Comparison of ENCODE assay signal across 8 cellular contexts in genomic region chr1:212034516-212035122, GRCh38. TPM values are rescaled to one million over a fixed set of nuclear protein-coding genes. Genes with fewer than 3 reads are reported as not detected.
DNase-seq lines count a peak whose midpoint lies in the region; ATAC-seq and TF ChIP-seq lines count a peak whose summit lies in the region.

No MANE protein-coding gene starts in this region.

- H3K4me2 ChIP-seq in mesendoderm (ENCODE audit: low read length) = peak overlapping the region; percentile 95

- TF ChIP-seq CTCF in cardiac fibroblast (IDR thresholded peaks at IDR 0.05; ENCODE audit: low read depth, low read length) (no peak), vagina (IDR thresholded peaks at IDR 0.05) (no peak), GM10248 (IDR thresholded peaks at IDR 0.05; ENCODE audit: control extremely low read depth, extremely low read depth, low read depth, missing control alignments) (no peak)

- no peak for DNase-seq in activated naive CD4-positive, alpha-beta T cell treated with anti-CD3 and anti-CD28 coated beads, Interleukin-2, amount 10 ng/mL, durations not matched to agents 7 days and 5 days
- no peak for DNase-seq in activated naive CD4-positive, alpha-beta T cell (lab: John Stamatoyannopoulos, UW)
- DNase-seq in cardiac fibroblast (ENCODE audit: low read depth in 2 of 2) = no peak
- no peak for DNase-seq in mesendoderm
- DNase-seq in vagina (ENCODE audit: extremely low spot score in 2 of 2) = peak in 1 of 2 donors; percentile 90
- DNase-seq in GM10248 (ENCODE audit: extremely low spot score) = no peak
- no peak for DNase-seq in NCI-H446 (lab: John Stamatoyannopoulos, UW)

- no peaks in the 10 kb centered on the region for H3K9me3 Mint-ChIP-seq in activated naive CD4-positive, alpha-beta T cell treated with anti-CD3 and anti-CD28 coated beads, Interleukin-2, amount 10 ng/mL, durations not matched to agents 7 days and 5 days

- H3K56ac ChIP-seq in mesendoderm (ENCODE audit: low read length) = peak overlapping the region; percentile 86

- ATAC-seq in HG03575 (IDR thresholded peaks at IDR 0.05; ENCODE audit: extremely low read depth, insufficient number of reproducible peaks, low FRiP score, unreplicated experiment) = peak; percentile 0

- no peak overlapping the region for H3K23ac ChIP-seq in mesendoderm (ENCODE audit: low read length)

- H3K79me2 ChIP-seq in mesendoderm (ENCODE audit: control insufficient read depth, insufficient read depth, low read length) = peaks cover 48% of the 10 kb centered on the region

- H2BK5ac ChIP-seq in mesendoderm (ENCODE audit: low read length) = no peak overlapping the region

- H3K36me3 Mint-ChIP-seq in activated naive CD4-positive, alpha-beta T cell treated with anti-CD3 and anti-CD28 coated beads, Interleukin-2, amount 10 ng/mL, durations not matched to agents 7 days and 5 days = peaks cover 29% of the 10 kb centered on the region

- no peak overlapping the region for H2BK120ac ChIP-seq in mesendoderm (ENCODE audit: low read depth, low read length)

- CTCF ChIA-PET in activated naive CD4-positive, alpha-beta T cell treated with anti-CD3 and anti-CD28 coated beads, Interleukin-2, amount 10 ng/mL, durations not matched to agents 7 days and 5 days (lab: Charles Lee) = interaction anchor here (0.6 to 4.7 kb wide), 22 partner anchors 8 to 421 kb away, joined by 3 to 46 read pairs (median 6); partner anchors contain the start of gene NEK2
- CTCF ChIA-PET in GM10248 (lab: Yijun Ruan, JAX) = interaction anchor here (0.8 to 6.5 kb wide), 75 partner anchors 12 to 979 kb away, joined by 3 to 133 read pairs (median 6); partner anchors contain the start of gene NEK2

- peak overlapping the region; percentile 27 for H3K27ac ChIP-seq in mesendoderm (ENCODE audit: low read depth, low read length)
- H3K27ac ChIP-seq in vagina = peak overlapping the region; percentile 91

- H4K8ac ChIP-seq in mesendoderm (ENCODE audit: low read depth, low read length) = no peak overlapping the region

- no peaks in the 10 kb centered on the region for H3K27me3 Mint-ChIP-seq in activated naive CD4-positive, alpha-beta T cell treated with anti-CD3 and anti-CD28 coated beads, Interleukin-2, amount 10 ng/mL, durations not matched to agents 7 days and 5 days

- H3K4me3 Mint-ChIP-seq in activated naive CD4-positive, alpha-beta T cell treated with anti-CD3 and anti-CD28 coated beads, Interleukin-2, amount 10 ng/mL, durations not matched to agents 7 days and 5 days = peak overlapping the region; percentile 93

- WGBS in mesendoderm (ENCODE audit: extremely low coverage, insufficient coverage, low lambda C conversion rate) = no CpG with 5 or more reads among the region's 13 CpGs

- peaks cover 2% of the 10 kb centered on the region for H3K36me3 ChIP-seq in mesendoderm (ENCODE audit: control insufficient read depth, insufficient read depth, low read length)
- H3K36me3 ChIP-seq in vagina = no peaks in the 10 kb centered on the region

- H3K4me1 Mint-ChIP-seq in activated naive CD4-positive, alpha-beta T cell treated with anti-CD3 and anti-CD28 coated beads, Interleukin-2, amount 10 ng/mL, durations not matched to agents 7 days and 5 days = peaks cover 68% of the 10 kb centered on the region

- peak overlapping the region; percentile 3 for H2BK15ac ChIP-seq in mesendoderm (replicated peaks; ENCODE audit: low read depth)

- H3K4me3 ChIP-seq in cardiac fibroblast (replicated peaks in 1 of 2; ENCODE audit: low read depth in 2 of 2, low read length in 2 of 2) (peak overlapping the region; percentile 76 to 87), mesendoderm (ENCODE audit: low read length) (peak overlapping the region; percentile 77), vagina (peak overlapping the region; percentile 57 to 59)

- H4K5ac ChIP-seq in mesendoderm (ENCODE audit: low read length) = peak overlapping the region; percentile 21

- TF ChIP-seq POLR2A in vagina (IDR thresholded peaks at IDR 0.05) = no peak

- peak overlapping the region; percentile 88 for H3K9ac ChIP-seq in mesendoderm (ENCODE audit: low read length)

- H3K4ac ChIP-seq in mesendoderm (ENCODE audit: low read depth, low read length) = no peak overlapping the region

- intact Hi-C loops in vagina (cut with DNase I) = no loop called here

- POLR2A ChIA-PET in GM10248 (lab: Yijun Ruan, JAX) = interaction anchor here (1.0 to 1.8 kb wide), 3 partner anchors 219 to 574 kb away, joined by 5 to 7 read pairs (median 6); partner anchors contain the start of gene ATF3

- H3K9me3 ChIP-seq in vagina = no peaks in the 10 kb centered on the region

- peak overlapping the region; percentile 96 for H3K27ac Mint-ChIP-seq in activated naive CD4-positive, alpha-beta T cell treated with anti-CD3 and anti-CD28 coated beads, Interleukin-2, amount 10 ng/mL, durations not matched to agents 7 days and 5 days

- H3K4me1 ChIP-seq in mesendoderm (ENCODE audit: control insufficient read depth, low read depth, low read length) (peaks cover 5% of the 10 kb centered on the region), vagina (peaks cover 41% of the 10 kb centered on the region)

- no peak overlapping the region for H3K18ac ChIP-seq in mesendoderm (ENCODE audit: low read length)

- H3K27me3 ChIP-seq in mesendoderm (ENCODE audit: insufficient read depth, low read length, poor library complexity) = no peaks in the 10 kb centered on the region
- H3K27me3 ChIP-seq in vagina = no peaks in the 10 kb centered on the region

- no peak overlapping the region for H2AK5ac ChIP-seq in mesendoderm (ENCODE audit: low read length)

- peaks cover 8% of the 10 kb centered on the region for H3K79me1 ChIP-seq in mesendoderm (ENCODE audit: low read length)

RNA-seq across cellular contexts. Expression of gene INTS7, which starts 0.7 kb away (rescaled TPM):
- polyA plus RNA-seq in mesendoderm (2013, experiment 1 of 2) = 17.9 TPM
- 17.7 TPM for polyA plus RNA-seq in mesendoderm (2013, experiment 2 of 2)
- total RNA-seq in vagina = 10.8 TPM

RNA-seq across cellular contexts. Expression of gene DTL, which starts 0.9 kb away (rescaled TPM):
- 58.2 TPM for polyA plus RNA-seq in mesendoderm (2013, experiment 1 of 2)
- 59.4 TPM for polyA plus RNA-seq in mesendoderm (2013, experiment 2 of 2)
- 7.4 TPM for total RNA-seq in vagina
